In the genomic region with DNA sequence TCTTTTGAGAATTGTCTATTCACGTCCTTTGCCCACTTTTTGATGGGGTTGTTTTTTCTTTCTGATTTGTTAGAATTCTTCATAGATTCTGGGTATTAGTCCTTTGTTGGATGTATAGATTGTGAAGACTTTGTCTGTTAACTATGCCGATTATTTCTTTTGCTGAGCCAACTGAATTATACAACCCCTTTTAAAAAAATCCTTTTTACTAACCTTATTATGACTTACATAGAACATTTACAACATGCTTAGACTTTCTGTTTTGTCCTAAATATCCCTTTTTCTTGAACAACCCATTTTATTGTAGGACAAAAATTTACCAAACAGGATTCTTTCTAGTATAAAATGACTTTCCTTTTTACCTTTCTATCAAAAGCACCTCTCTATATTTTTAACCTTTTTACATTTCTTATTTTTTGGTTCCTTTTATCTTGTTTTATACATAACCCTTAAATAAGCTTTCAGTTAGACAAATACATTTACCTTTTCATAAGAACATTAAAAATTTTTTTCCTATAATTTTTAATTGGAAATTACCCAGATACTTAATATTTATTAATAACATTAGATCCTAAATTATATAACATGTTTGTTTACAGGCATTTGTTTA, we compare ENCODE assay signal across 19 cellular contexts.
DNase-seq lines count a peak whose midpoint lies in the region; ATAC-seq and TF ChIP-seq lines count a peak whose summit lies in the region.
"Had no signal": no experiment of that assay in that cellular context is flagged by ENCODE, and none has a peak within 500 bp of the region (broad histone marks: within the 10 kb centered on the region; RNA-seq: fewer than 3 reads in every experiment).

No MANE protein-coding gene starts in this region.

- H3K4me3 ChIP-seq in OCI-LY7 (ENCODE audit: low read depth, low read length, poor library complexity, severe bottlenecking), result no peak overlapping the region
- no peak overlapping the region for H3K4me3 ChIP-seq in fibroblast of mammary gland (ENCODE audit: control insufficient read depth, low read depth, low read length)
- H3K4me3 ChIP-seq in tibial nerve, result no peak overlapping the region
- H3K4me3 ChIP-seq: colonic mucosa, lung had no signal

- no peak overlapping the region for H3K4me2 ChIP-seq in OCI-LY7 (ENCODE audit: low read length)

- TF ChIP-seq POLR2A in tibial nerve (IDR thresholded peaks at IDR 0.05), result no peak

- 95 to 98% methylated on average over 2 of the region's 2 CpGs for WGBS in tibial nerve, 2 donors

- no peaks in the 10 kb centered on the region for H3K79me2 ChIP-seq in OCI-LY7 (ENCODE audit: insufficient read depth, low read depth, low read length)

- no peaks in the 10 kb centered on the region for H4K20me1 ChIP-seq in OCI-LY7 (ENCODE audit: insufficient read depth, low read length)

- H3K9me3 ChIP-seq in OCI-LY7 (ENCODE audit: low read length) (peaks cover 20% of the 10 kb centered on the region), tibial nerve (no peaks in the 10 kb centered on the region)
- H3K9me3 ChIP-seq: colonic mucosa had no signal

- no peaks in the 10 kb centered on the region for H3K9me2 ChIP-seq in OCI-LY7 (ENCODE audit: insufficient read depth, low read length)

- POLR2A ChIA-PET in OCI-LY7 (lab: Charles Lee), result interaction anchor here (0.7 to 1.3 kb wide), 3 partner anchors 30 to 76 kb away, joined by 3 to 4 read pairs (median 3); no protein-coding TSS in a partner anchor

- H2AFZ ChIP-seq in OCI-LY7 (ENCODE audit: low read length), result no peak overlapping the region

- CTCF ChIA-PET in OCI-LY7 (lab: Charles Lee; ENCODE audit: unreplicated experiment), result no interaction called here

- no peaks in the 10 kb centered on the region for H3K27me3 ChIP-seq in tibial nerve
- H3K27me3 ChIP-seq: brain microvascular endothelial cell, colonic mucosa had no signal

- no peak for ATAC-seq in GM21786 (IDR thresholded peaks at IDR 0.05; ENCODE audit: unreplicated experiment)
- ATAC-seq in stimulated activated naive CD8-positive, alpha-beta T cell treated with anti-CD3 and anti-CD28 coated beads, Interleukin-15, Interleukin-2, amounts not matched to agents 100 U/mL and 50 U/mL, for 24 hours, result no peak

- TF ChIP-seq EP300 in tibial nerve (IDR thresholded peaks at IDR 0.05), result no peak

- no peak for TF ChIP-seq CTCF in OCI-LY7 (conservative IDR thresholded peaks at IDR 0.05; ENCODE audit: low read length)
- TF ChIP-seq CTCF in fibroblast of mammary gland (conservative IDR thresholded peaks at IDR 0.05; ENCODE audit: control insufficient read depth, insufficient read depth, low read depth, low read length), result no peak
- no peak for TF ChIP-seq CTCF in tibial nerve (IDR thresholded peaks at IDR 0.05)

- no TSS peak for BruUV-seq in OCI-LY7 (replicated peaks; lab: Mats Ljungman, UMichigan)

- H3K36me3 ChIP-seq in OCI-LY7 (ENCODE audit: insufficient read depth, low read length) (no peaks in the 10 kb centered on the region; the same call in 1 of the 2 replicates), tibial nerve (no peaks in the 10 kb centered on the region)
- H3K36me3 ChIP-seq: brain microvascular endothelial cell, colonic mucosa had no signal

- intact Hi-C loops in OCI-LY7 (cut with micrococcal nuclease; ENCODE audit: unreplicated experiment), result no loop called here

- DNase-seq in NCI-H2081 (lab: John Stamatoyannopoulos, UW) (peak; percentile 20 to 46), NCI-H2081 treated with DMSO at 0.1 percent for 48 hours (lab: John Stamatoyannopoulos, UW) (no peak), ELR (ENCODE audit: low read depth) (peak; percentile 52), OCI-LY7 (ENCODE audit: low spot score) (peak; percentile 58), fibroblast of mammary gland (ENCODE audit: low read depth) (peak; percentile 23), tibial nerve (ENCODE audit: low spot score in 2 of 2) (no peak)
- DNase-seq in stimulated activated naive CD8-positive, alpha-beta T cell treated with anti-CD3 and anti-CD28 coated beads, Interleukin-15, Interleukin-2, amounts not matched to agents 100 U/mL and 50 U/mL, for 24 hours, result no peak
- DNase-seq: activated CD4-positive, alpha-beta T cell treated with anti-CD3 and anti-CD28 coated beads for 1 hour; activated naive CD8-positive, alpha-beta T cell treated with anti-CD3 and anti-CD28 coated beads, Interleukin-2, amount 10 ng/mL, durations not matched to agents 7 days and 5 days; brain microvascular endothelial cell; CD4-positive, alpha-beta memory T cell; colonic mucosa; hippocampal formation; NCI-H1436; occipital lobe; retina; T1000 had no signal

- H3K4me1 ChIP-seq in OCI-LY7 (ENCODE audit: insufficient read depth, low read length, poor library complexity, severe bottlenecking), result no peaks in the 10 kb centered on the region
- no peaks in the 10 kb centered on the region for H3K4me1 ChIP-seq in tibial nerve
- H3K4me1 ChIP-seq: colonic mucosa had no signal

- H3K27ac ChIP-seq in OCI-LY7 (ENCODE audit: low read depth, low read length, poor library complexity, severe bottlenecking) (no peak overlapping the region), tibial nerve (no peak overlapping the region)
- H3K27ac ChIP-seq: brain microvascular endothelial cell, colonic mucosa had no signal

Comparison
In these comparisons a context has a peak if more than half of its experiments do, and no peak if none do; other contexts are left out.
1. DNase-seq: peak in NCI-H2081 (2 of 2), ELR (single experiment), OCI-LY7 (single experiment) and fibroblast of mammary gland (single experiment); none in NCI-H2081 treated with DMSO at 0.1 percent for 48 hours (single experiment), stimulated activated naive CD8-positive, alpha-beta T cell treated with anti-CD3 and anti-CD28 coated beads, Interleukin-15, Interleukin-2, amounts not matched to agents 100 U/mL and 50 U/mL, for 24 hours (single experiment) and tibial nerve (0 of 2).